In genomic region chr12:104466694-104467345, GRCh38 we compare ENCODE assay signal across 1 cellular context.
TF ChIP-seq lines count a peak whose summit lies in the region.

No MANE protein-coding gene starts in this region.

TF ChIP-seq in K562, 482 proteins besides CTCF, POLR2A, EP300 and RAD21 (continued from another document and continues in another):
- TF ChIP-seq, protein P1, sequence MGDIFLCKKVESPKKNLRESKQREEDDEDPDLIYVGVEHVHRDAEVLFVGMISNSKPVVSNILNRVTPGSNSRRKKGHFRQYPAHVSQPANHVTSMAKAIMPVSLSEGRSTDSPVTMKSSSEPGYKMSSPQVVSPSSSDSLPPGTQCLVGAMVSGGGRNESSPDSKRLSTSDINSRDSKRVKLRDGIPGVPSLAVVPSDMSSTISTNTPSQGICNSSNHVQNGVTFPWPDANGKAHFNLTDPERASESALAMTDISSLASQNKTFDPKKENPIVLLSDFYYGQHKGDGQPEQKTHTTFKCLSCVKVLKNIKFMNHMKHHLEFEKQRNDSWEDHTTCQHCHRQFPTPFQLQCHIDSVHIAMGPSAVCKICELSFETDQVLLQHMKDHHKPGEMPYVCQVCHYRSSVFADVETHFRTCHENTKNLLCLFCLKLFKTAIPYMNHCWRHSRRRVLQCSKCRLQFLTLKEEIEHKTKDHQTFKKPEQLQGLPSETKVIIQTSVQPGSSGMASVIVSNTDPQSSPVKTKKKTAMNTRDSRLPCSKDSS (IDR thresholded peaks at IDR 0.05; ENCODE audit: low read depth, partially characterized antibody) = no peak
- TF ChIP-seq TGIF2 (CRISPR knock-in tag; IDR thresholded peaks at IDR 0.05) = no peak
- TF ChIP-seq, protein P2, sequence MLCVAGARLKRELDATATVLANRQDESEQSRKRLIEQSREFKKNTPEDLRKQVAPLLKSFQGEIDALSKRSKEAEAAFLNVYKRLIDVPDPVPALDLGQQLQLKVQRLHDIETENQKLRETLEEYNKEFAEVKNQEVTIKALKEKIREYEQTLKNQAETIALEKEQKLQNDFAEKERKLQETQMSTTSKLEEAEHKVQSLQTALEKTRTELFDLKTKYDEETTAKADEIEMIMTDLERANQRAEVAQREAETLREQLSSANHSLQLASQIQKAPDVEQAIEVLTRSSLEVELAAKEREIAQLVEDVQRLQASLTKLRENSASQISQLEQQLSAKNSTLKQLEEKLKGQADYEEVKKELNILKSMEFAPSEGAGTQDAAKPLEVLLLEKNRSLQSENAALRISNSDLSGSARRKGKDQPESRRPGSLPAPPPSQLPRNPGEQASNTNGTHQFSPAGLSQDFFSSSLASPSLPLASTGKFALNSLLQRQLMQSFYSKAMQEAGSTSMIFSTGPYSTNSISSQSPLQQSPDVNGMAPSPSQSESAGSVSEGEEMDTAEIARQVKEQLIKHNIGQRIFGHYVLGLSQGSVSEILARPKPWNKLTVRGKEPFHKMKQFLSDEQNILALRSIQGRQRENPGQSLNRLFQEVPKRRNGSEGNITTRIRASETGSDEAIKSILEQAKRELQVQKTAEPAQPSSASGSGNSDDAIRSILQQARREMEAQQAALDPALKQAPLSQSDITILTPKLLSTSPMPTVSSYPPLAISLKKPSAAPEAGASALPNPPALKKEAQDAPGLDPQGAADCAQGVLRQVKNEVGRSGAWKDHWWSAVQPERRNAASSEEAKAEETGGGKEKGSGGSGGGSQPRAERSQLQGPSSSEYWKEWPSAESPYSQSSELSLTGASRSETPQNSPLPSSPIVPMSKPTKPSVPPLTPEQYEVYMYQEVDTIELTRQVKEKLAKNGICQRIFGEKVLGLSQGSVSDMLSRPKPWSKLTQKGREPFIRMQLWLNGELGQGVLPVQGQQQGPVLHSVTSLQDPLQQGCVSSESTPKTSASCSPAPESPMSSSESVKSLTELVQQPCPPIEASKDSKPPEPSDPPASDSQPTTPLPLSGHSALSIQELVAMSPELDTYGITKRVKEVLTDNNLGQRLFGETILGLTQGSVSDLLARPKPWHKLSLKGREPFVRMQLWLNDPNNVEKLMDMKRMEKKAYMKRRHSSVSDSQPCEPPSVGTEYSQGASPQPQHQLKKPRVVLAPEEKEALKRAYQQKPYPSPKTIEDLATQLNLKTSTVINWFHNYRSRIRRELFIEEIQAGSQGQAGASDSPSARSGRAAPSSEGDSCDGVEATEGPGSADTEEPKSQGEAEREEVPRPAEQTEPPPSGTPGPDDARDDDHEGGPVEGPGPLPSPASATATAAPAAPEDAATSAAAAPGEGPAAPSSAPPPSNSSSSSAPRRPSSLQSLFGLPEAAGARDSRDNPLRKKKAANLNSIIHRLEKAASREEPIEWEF (CRISPR knock-in tag; IDR thresholded peaks at IDR 0.05) = no peak
- TF ChIP-seq ZNF507 (tag; conservative IDR thresholded peaks at IDR 0.05) = no peak
- no peak for TF ChIP-seq ZNF780A (CRISPR knock-in tag; IDR thresholded peaks at IDR 0.05)
- no peak for TF ChIP-seq ZNF407 (IDR thresholded peaks at IDR 0.05; ENCODE audit: low read depth)
- TF ChIP-seq NFE2 (IDR thresholded peaks at IDR 0.05; ENCODE audit: low read depth) = no peak
- TF ChIP-seq POLR2AphosphoS5 (IDR thresholded peaks at IDR 0.05; ENCODE audit: control insufficient read depth, insufficient read depth, low read depth, low read length) = no peak
- TF ChIP-seq ATF6 (CRISPR knock-in tag; IDR thresholded peaks at IDR 0.05) = no peak
- TF ChIP-seq ZSCAN32 (CRISPR knock-in tag; IDR thresholded peaks at IDR 0.05) = no peak
- TF ChIP-seq RFX5 (IDR thresholded peaks at IDR 0.05; ENCODE audit: low read depth, low read length) = no peak
- TF ChIP-seq ZNF76 (CRISPR knock-in tag; IDR thresholded peaks at IDR 0.05; ENCODE audit: borderline replicate concordance) = no peak
- TF ChIP-seq ZNF316 (IDR thresholded peaks at IDR 0.05) = peak; percentile 62
- TF ChIP-seq SUPT5H (IDR thresholded peaks at IDR 0.05) = no peak
- no peak for TF ChIP-seq FIP1L1 (IDR thresholded peaks at IDR 0.05; ENCODE audit: low read depth, low read length, poor library complexity, severe bottlenecking)
- no peak for TF ChIP-seq FOSL1 (tag; conservative IDR thresholded peaks at IDR 0.05)
- TF ChIP-seq TCF3 (CRISPR knock-in tag; IDR thresholded peaks at IDR 0.05) = no peak
- no peak for TF ChIP-seq NEUROD1 (IDR thresholded peaks at IDR 0.05; ENCODE audit: borderline replicate concordance, low read depth, low read length, partially characterized antibody)
- no peak for TF ChIP-seq MLLT1 (IDR thresholded peaks at IDR 0.05)
- TF ChIP-seq MED1 (CRISPR knock-in tag; IDR thresholded peaks at IDR 0.05; ENCODE audit: borderline replicate concordance) = no peak
- peak; percentile 44 for TF ChIP-seq CBFA2T2 (conservative IDR thresholded peaks at IDR 0.05)
- no peak for TF ChIP-seq XRCC3 (IDR thresholded peaks at IDR 0.05)
- peak in 1 of 3 experiments; percentile 12; a peak in 1 of 6 replicates for TF ChIP-seq ZBTB11 (CRISPR knock-in tag; IDR thresholded peaks at IDR 0.05)
- no peak for TF ChIP-seq ARID3B (CRISPR knock-in tag; IDR thresholded peaks at IDR 0.05; ENCODE audit: borderline replicate concordance)
- TF ChIP-seq ESRRA (IDR thresholded peaks at IDR 0.05; ENCODE audit: borderline replicate concordance, low read depth) = peak; percentile 80
- TF ChIP-seq ZNF830 (CRISPR knock-in tag; IDR thresholded peaks at IDR 0.05) = no peak
- TF ChIP-seq, protein P3, sequence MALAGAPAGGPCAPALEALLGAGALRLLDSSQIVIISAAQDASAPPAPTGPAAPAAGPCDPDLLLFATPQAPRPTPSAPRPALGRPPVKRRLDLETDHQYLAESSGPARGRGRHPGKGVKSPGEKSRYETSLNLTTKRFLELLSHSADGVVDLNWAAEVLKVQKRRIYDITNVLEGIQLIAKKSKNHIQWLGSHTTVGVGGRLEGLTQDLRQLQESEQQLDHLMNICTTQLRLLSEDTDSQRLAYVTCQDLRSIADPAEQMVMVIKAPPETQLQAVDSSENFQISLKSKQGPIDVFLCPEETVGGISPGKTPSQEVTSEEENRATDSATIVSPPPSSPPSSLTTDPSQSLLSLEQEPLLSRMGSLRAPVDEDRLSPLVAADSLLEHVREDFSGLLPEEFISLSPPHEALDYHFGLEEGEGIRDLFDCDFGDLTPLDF (CRISPR knock-in tag; IDR thresholded peaks at IDR 0.05) = no peak
- TF ChIP-seq ZFX (CRISPR knock-in tag; IDR thresholded peaks at IDR 0.05) = 0 out of 2 replicates have a peak, but pooled peaks have one; percentile 36
